ENCODE assay signal across 1 cellular context in genomic region chr12:118059645-118060275, GRCh38.
TF ChIP-seq lines count a peak whose summit lies in the region.

No MANE protein-coding gene starts in this region.

TF ChIP-seq in HEK293, 187 proteins besides CTCF, POLR2A, EP300 and RAD21 (continued from another document and continues in another):
- no peak for TF ChIP-seq PATZ1 (tag by site-specific recombination; IDR thresholded peaks at IDR 0.05)
- TF ChIP-seq ZNF26 (tag by site-specific recombination; IDR thresholded peaks at IDR 0.05), result no peak
- TF ChIP-seq ZBTB20 (tag by site-specific recombination; IDR thresholded peaks at IDR 0.05), result peak; percentile 45; the same call in 1 of the 2 replicates
- TF ChIP-seq ZNF280C (tag by site-specific recombination; IDR thresholded peaks at IDR 0.05), result no peak
- TF ChIP-seq ZBTB26 (tag by site-specific recombination; optimal IDR thresholded peaks at IDR 0.05), result no peak
- no peak for TF ChIP-seq ZNF521 (tag by site-specific recombination; IDR thresholded peaks at IDR 0.05)
- no peak for TF ChIP-seq ZFP37 (tag by site-specific recombination; IDR thresholded peaks at IDR 0.05)
- TF ChIP-seq ZNF214 (tag by site-specific recombination; IDR thresholded peaks at IDR 0.05; ENCODE audit: borderline replicate concordance), result no peak
- TF ChIP-seq PRDM4 (tag by site-specific recombination; IDR thresholded peaks at IDR 0.05), result peak; percentile 42; the same call in 1 of the 2 replicates
- TF ChIP-seq ZNF394 (tag by site-specific recombination; IDR thresholded peaks at IDR 0.05; ENCODE audit: borderline replicate concordance), result no peak
- TF ChIP-seq ZNF645 (tag by site-specific recombination; IDR thresholded peaks at IDR 0.05), result no peak
- TF ChIP-seq ZNF132 (tag by site-specific recombination; IDR thresholded peaks at IDR 0.05; ENCODE audit: borderline replicate concordance), result no peak
- TF ChIP-seq ZNF654 (tag by site-specific recombination; IDR thresholded peaks at IDR 0.05; ENCODE audit: low read depth), result no peak
- TF ChIP-seq ZNF747 (tag by site-specific recombination; IDR thresholded peaks at IDR 0.05), result no peak
- no peak for TF ChIP-seq SP3 (tag by site-specific recombination; IDR thresholded peaks at IDR 0.05)
- TF ChIP-seq ZNF10 (tag by site-specific recombination; IDR thresholded peaks at IDR 0.05), result no peak
- no peak for TF ChIP-seq KLF7 (tag by site-specific recombination; IDR thresholded peaks at IDR 0.05; ENCODE audit: borderline replicate concordance)
- no peak for TF ChIP-seq ZNF112 (tag by site-specific recombination; IDR thresholded peaks at IDR 0.05)
- no peak for TF ChIP-seq ZNF639 (tag by site-specific recombination; IDR thresholded peaks at IDR 0.05)
- no peak for TF ChIP-seq MYNN (tag by site-specific recombination; IDR thresholded peaks at IDR 0.05; ENCODE audit: borderline replicate concordance)
- TF ChIP-seq ZNF140 (tag by site-specific recombination; IDR thresholded peaks at IDR 0.05), result no peak
- no peak for TF ChIP-seq MZF1 (tag by site-specific recombination; IDR thresholded peaks at IDR 0.05; ENCODE audit: borderline replicate concordance)
- TF ChIP-seq ATF2 (tag by site-specific recombination; IDR thresholded peaks at IDR 0.05; ENCODE audit: low read depth), result no peak
- TF ChIP-seq ZFP3 (tag by site-specific recombination; IDR thresholded peaks at IDR 0.05; ENCODE audit: low read depth), result no peak
- TF ChIP-seq PRDM1 (tag by site-specific recombination; IDR thresholded peaks at IDR 0.05), result peak; percentile 92
- TF ChIP-seq ZBTB7A (tag by site-specific recombination; IDR thresholded peaks at IDR 0.05; ENCODE audit: low read depth), result no peak
- TF ChIP-seq ZNF707 (tag by site-specific recombination; IDR thresholded peaks at IDR 0.05), result no peak
- no peak for TF ChIP-seq ZNF239 (tag by site-specific recombination; IDR thresholded peaks at IDR 0.05)
- no peak for TF ChIP-seq ZBTB44 (tag by site-specific recombination; IDR thresholded peaks at IDR 0.05)
- peak; percentile 97 for TF ChIP-seq PRDM6 (tag by site-specific recombination; IDR thresholded peaks at IDR 0.05)
- no peak for TF ChIP-seq ZNF660 (tag by site-specific recombination; IDR thresholded peaks at IDR 0.05)
- no peak for TF ChIP-seq ZNF248 (tag by site-specific recombination; IDR thresholded peaks at IDR 0.05)
- TF ChIP-seq ZNF138 (tag by site-specific recombination; IDR thresholded peaks at IDR 0.05; ENCODE audit: borderline replicate concordance), result no peak
- TF ChIP-seq FEZF1 (tag by site-specific recombination; IDR thresholded peaks at IDR 0.05), result peak; percentile 55; the same call in 1 of the 2 replicates
- no peak for TF ChIP-seq ZNF510 (tag by site-specific recombination; IDR thresholded peaks at IDR 0.05; ENCODE audit: insufficient replicate concordance)
- peak; percentile 13; the same call in 1 of the 2 replicates for TF ChIP-seq ZIC2 (tag by site-specific recombination; IDR thresholded peaks at IDR 0.05)
- no peak for TF ChIP-seq MEIS1 (CRISPR knock-in tag; IDR thresholded peaks at IDR 0.05; ENCODE audit: borderline replicate concordance)
- no peak for TF ChIP-seq SALL2 (tag by site-specific recombination; IDR thresholded peaks at IDR 0.05; ENCODE audit: borderline replicate concordance)
- TF ChIP-seq ZXDB (tag by site-specific recombination; IDR thresholded peaks at IDR 0.05), result peak; percentile 29; the same call in 1 of the 2 replicates
- TF ChIP-seq ZNF155 (tag by site-specific recombination; IDR thresholded peaks at IDR 0.05), result no peak
- TF ChIP-seq ZBTB21 (tag by site-specific recombination; IDR thresholded peaks at IDR 0.05), result no peak
- TF ChIP-seq ZNF324 (tag by site-specific recombination; IDR thresholded peaks at IDR 0.05), result no peak
- TF ChIP-seq ZNF169 (tag by site-specific recombination; IDR thresholded peaks at IDR 0.05), result no peak
- TF ChIP-seq ZNF513 (tag by site-specific recombination; IDR thresholded peaks at IDR 0.05), result no peak
